15 cellular contexts compared by ENCODE assay signal in the genomic region with DNA sequence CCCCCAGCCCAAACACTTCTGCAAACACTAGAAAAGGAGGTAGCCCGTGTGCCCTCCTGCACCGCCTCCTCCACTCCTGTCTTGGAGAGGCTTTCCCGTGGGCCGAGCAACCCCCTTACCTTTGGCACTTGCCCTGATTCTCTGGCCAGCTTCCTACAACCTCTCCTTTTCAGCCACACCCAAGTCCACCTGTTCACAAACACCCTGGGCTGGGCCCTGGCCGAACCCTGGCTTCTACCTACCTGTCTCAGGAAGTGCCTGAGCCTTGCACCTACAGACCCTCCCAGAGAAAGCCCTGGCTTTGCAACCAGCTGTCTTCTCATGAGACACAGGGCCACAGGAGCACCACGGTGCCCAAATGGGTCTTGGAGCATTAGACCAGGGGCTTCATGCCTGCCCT. TPM values are rescaled to one million over a fixed set of nuclear protein-coding genes. Genes with fewer than 3 reads are reported as not detected.
A peak's percentile ranks its signal among the peaks of the same experiment; 100 is the strongest.
DNase-seq lines count a peak whose midpoint lies in the region; ATAC-seq and TF ChIP-seq lines count a peak whose summit lies in the region.
"Had no signal": no experiment of that assay in that cellular context is flagged by ENCODE, and none has a peak within 500 bp of the region (broad histone marks: within the 10 kb centered on the region; RNA-seq: fewer than 3 reads in every experiment).

No MANE protein-coding gene starts in this region.

- H3K79me2 ChIP-seq in OCI-LY7 (ENCODE audit: insufficient read depth, low read depth, low read length) (no peaks in the 10 kb centered on the region), parathyroid adenoma (peaks cover 2% of the 10 kb centered on the region), hepatocyte (no peaks in the 10 kb centered on the region)

- H3K4me3 ChIP-seq in OCI-LY7 (ENCODE audit: low read depth, low read length, poor library complexity, severe bottlenecking) (peak overlapping the region; percentile 95), parathyroid adenoma (ENCODE audit: low read depth, low read length) (no peak overlapping the region), hepatocyte (no peak overlapping the region)
- H3K4me3 ChIP-seq: esophagus squamous epithelium, thyroid gland had no signal

- WGBS in hepatocyte (ENCODE audit: low lambda C conversion rate, missing lambda C conversion rate) = 91% methylated on average over 6 of the region's 6 CpGs

- DNase-seq in T-helper 2 cell treated with Interferon-gamma antibody and Interleukin-4, amounts not matched to agents 5 μg/mL and 100 μg/mL, for 36 hours (ENCODE audit: low spot score) = no peak
- DNase-seq in T-helper 2 cell (no peak), OCI-LY7 (ENCODE audit: low spot score) (no peak), hepatocyte (ENCODE audit: low spot score) (no peak), AG20443 (ENCODE audit: low spot score) (no peak)
- DNase-seq: activated CD8-positive, alpha-beta memory T cell treated with anti-CD3 and anti-CD28 coated beads, Interleukin-2, amount 50 U/mL, for 48 hours; esophagus squamous epithelium; midbrain; T1000 had no signal

- peaks cover 3% of the 10 kb centered on the region for H3K4me1 Mint-ChIP-seq in T-helper 2 cell treated with Interferon-gamma antibody and Interleukin-4, amounts not matched to agents 5 μg/mL and 100 μg/mL, for 36 hours (ENCODE audit: low read depth)

- ATAC-seq in HG03378 (IDR thresholded peaks at IDR 0.05; ENCODE audit: unreplicated experiment) = no peak
- ATAC-seq: sciatic nerve had no signal

- TF ChIP-seq CTCF in OCI-LY7 (conservative IDR thresholded peaks at IDR 0.05; ENCODE audit: low read length) (no peak), parathyroid adenoma (IDR thresholded peaks at IDR 0.05) (no peak), hepatocyte (IDR thresholded peaks at IDR 0.05; ENCODE audit: poor library complexity) (no peak)

- H3K27me3 ChIP-seq in parathyroid adenoma (ENCODE audit: control insufficient read depth, insufficient read depth, low read length) = no peaks in the 10 kb centered on the region
- H3K27me3 ChIP-seq in hepatocyte = peaks cover 16% of the 10 kb centered on the region
- H3K27me3 ChIP-seq: thyroid gland had no signal

- intact Hi-C loops in OCI-LY7 (cut with micrococcal nuclease; ENCODE audit: unreplicated experiment) = no loop called here

- H3K9me3 ChIP-seq in OCI-LY7 (ENCODE audit: low read length) = no peaks in the 10 kb centered on the region
- no peaks in the 10 kb centered on the region for H3K9me3 ChIP-seq in parathyroid adenoma (ENCODE audit: control insufficient read depth, low read length)
- H3K9me3 ChIP-seq in hepatocyte (ENCODE audit: low read depth) = no peaks in the 10 kb centered on the region
- H3K9me3 ChIP-seq: esophagus squamous epithelium, thyroid gland had no signal

- no peak overlapping the region for H3K9ac ChIP-seq in parathyroid adenoma

- peak overlapping the region; percentile 17 for H3K4me3 Mint-ChIP-seq in T-helper 2 cell treated with Interferon-gamma antibody and Interleukin-4, amounts not matched to agents 5 μg/mL and 100 μg/mL, for 36 hours

- CTCF ChIA-PET in OCI-LY7 (lab: Charles Lee; ENCODE audit: unreplicated experiment) = no interaction called here

- no peaks in the 10 kb centered on the region for H4K20me1 ChIP-seq in OCI-LY7 (ENCODE audit: insufficient read depth, low read length)
- peaks cover 11% of the 10 kb centered on the region for H4K20me1 ChIP-seq in hepatocyte (ENCODE audit: insufficient read depth, poor library complexity, severe bottlenecking)

- H3K36me3 Mint-ChIP-seq in T-helper 2 cell treated with Interferon-gamma antibody and Interleukin-4, amounts not matched to agents 5 μg/mL and 100 μg/mL, for 36 hours (ENCODE audit: low read depth) = no peaks in the 10 kb centered on the region

- H3K27me3 Mint-ChIP-seq in T-helper 2 cell treated with Interferon-gamma antibody and Interleukin-4, amounts not matched to agents 5 μg/mL and 100 μg/mL, for 36 hours (ENCODE audit: low read depth) = peaks cover 10% of the 10 kb centered on the region

- H3K27ac ChIP-seq in OCI-LY7 (ENCODE audit: low read depth, low read length, poor library complexity, severe bottlenecking) (peak overlapping the region; percentile 93), cingulate gyrus (ENCODE audit: low read depth, low read length) (peak overlapping the region; percentile 19), parathyroid adenoma (peak overlapping the region; percentile 12), hepatocyte (no peak overlapping the region)
- H3K27ac ChIP-seq: esophagus squamous epithelium, thyroid gland had no signal

- no TSS peak for BruUV-seq in OCI-LY7 (replicated peaks; lab: Mats Ljungman, UMichigan)

- H3K4me2 ChIP-seq in OCI-LY7 (ENCODE audit: low read length) (peak overlapping the region; percentile 88), parathyroid adenoma (ENCODE audit: low read length) (no peak overlapping the region), hepatocyte (no peak overlapping the region)

- no peaks in the 10 kb centered on the region for H3K9me2 ChIP-seq in OCI-LY7 (ENCODE audit: insufficient read depth, low read length)
- no peaks in the 10 kb centered on the region for H3K9me2 ChIP-seq in hepatocyte (replicated peaks; ENCODE audit: insufficient read depth)

- H3K27ac Mint-ChIP-seq in T-helper 2 cell treated with Interferon-gamma antibody and Interleukin-4, amounts not matched to agents 5 μg/mL and 100 μg/mL, for 36 hours = no peak overlapping the region

- H2AFZ ChIP-seq in OCI-LY7 (ENCODE audit: low read length) (no peak overlapping the region), parathyroid adenoma (no peak overlapping the region), hepatocyte (no peak overlapping the region)

- H3K36me3 ChIP-seq in OCI-LY7 (ENCODE audit: insufficient read depth, low read length) (0 out of 2 replicates have a peak, but pooled peaks cover 10% of the 10 kb centered on the region), parathyroid adenoma (ENCODE audit: control insufficient read depth, insufficient read depth, low read length) (no peaks in the 10 kb centered on the region), hepatocyte (replicated peaks; ENCODE audit: insufficient read depth, low read depth) (no peaks in the 10 kb centered on the region)
- H3K36me3 ChIP-seq: esophagus squamous epithelium, thyroid gland had no signal

- POLR2A ChIA-PET in OCI-LY7 (lab: Charles Lee) = no interaction called here

- no peaks in the 10 kb centered on the region for H3K9me3 Mint-ChIP-seq in T-helper 2 cell treated with Interferon-gamma antibody and Interleukin-4, amounts not matched to agents 5 μg/mL and 100 μg/mL, for 36 hours

- H3K4me1 ChIP-seq in OCI-LY7 (ENCODE audit: insufficient read depth, low read length, poor library complexity, severe bottlenecking) = peaks cover 61% of the 10 kb centered on the region
- H3K4me1 ChIP-seq in parathyroid adenoma = peaks cover 17% of the 10 kb centered on the region
- H3K4me1 ChIP-seq in hepatocyte (ENCODE audit: insufficient read depth) = peaks cover 25% of the 10 kb centered on the region

RNA-seq across cellular contexts. Expression of a gene that starts 2.0 kb away (rescaled TPM):
- total RNA-seq in OCI-LY7 (2014; rRNA removed; shearing (Covaris generic)) = 44.8 and 51.3 TPM in 2 replicates
- 45.5 and 46.5 TPM in 2 replicates for total RNA-seq in OCI-LY7 (2022)
- total RNA-seq in hepatocyte = 32.0 and 38.8 TPM in 2 replicates
- polyA plus RNA-seq in hepatocyte = 81.0 and 81.8 TPM in 2 replicates

RNA-seq across cellular contexts. Expression of a gene that starts 4.0 kb away (rescaled TPM):
- 9.5 and 15.9 TPM in 2 replicates for total RNA-seq in OCI-LY7 (2014; rRNA removed; shearing (Covaris generic))
- total RNA-seq in OCI-LY7 (2022) = 12.2 and 14.4 TPM in 2 replicates
- total RNA-seq in hepatocyte = 8.3 and 22.7 TPM in 2 replicates
- polyA plus RNA-seq in hepatocyte = 68.1 and 80.4 TPM in 2 replicates

RNA-seq across cellular contexts. Expression of a gene that starts 7.3 kb away (rescaled TPM):
- total RNA-seq in OCI-LY7 (2014; rRNA removed; shearing (Covaris generic)) = 25.8 and 35.9 TPM in 2 replicates
- total RNA-seq in OCI-LY7 (2022) (52.6 and 57.9 TPM in 2 replicates), hepatocyte (2.2 and 3.4 TPM in 2 replicates)
- 5.8 and 6.8 TPM in 2 replicates for polyA plus RNA-seq in hepatocyte

RNA-seq across cellular contexts. Expression of a gene that starts 8.0 kb away (rescaled TPM):
- 28.1 and 30.8 TPM in 2 replicates for total RNA-seq in OCI-LY7 (2014; rRNA removed; shearing (Covaris generic))
- total RNA-seq in OCI-LY7 (2022) (56.3 and 57.9 TPM in 2 replicates), hepatocyte (14.5 and 15.5 TPM in 2 replicates)
- 31.5 and 32.3 TPM in 2 replicates for polyA plus RNA-seq in hepatocyte

RNA-seq across cellular contexts. Expression of a gene that starts 13.3 kb away (rescaled TPM):
- 0.16 and 0.28 TPM in 2 replicates for total RNA-seq in OCI-LY7 (2014; rRNA removed; shearing (Covaris generic))
- total RNA-seq in OCI-LY7 (2022) (0.42 and 0.52 TPM in 2 replicates), hepatocyte (0.07 and 0.28 TPM in 2 replicates)
- 0.28 and 0.38 TPM in 2 replicates for polyA plus RNA-seq in hepatocyte
- total RNA-seq: LHCN-M2 had no signal
